Comparison of ENCODE assay signal across 10 cellular contexts in genomic region chr18:79460445-79461300, GRCh38.
DNase-seq lines count a peak whose midpoint lies in the region; ATAC-seq lines count a peak whose summit lies in the region.
"Had no signal": no experiment of that assay in that cellular context is flagged by ENCODE, and none has a peak within 500 bp of the region (broad histone marks: within the 10 kb centered on the region; RNA-seq: fewer than 3 reads in every experiment).

No MANE protein-coding gene starts in this region.

- DNase-seq in mesenchymal stem cell (no peak), HuH-7 (ENCODE audit: low spot score) (no peak), HuH-7.5 (ENCODE audit: low spot score) (no peak), NOMO-1 treated with dmso at 0.1 percent for 144 hours (lab: John Stamatoyannopoulos, UW; ENCODE audit: unreplicated experiment) (no peak), SK-N-DZ (ENCODE audit: low spot score) (no peak)

- H3K18ac ChIP-seq in mesenchymal stem cell (ENCODE audit: low read depth in 1 of 2, low read length in 2 of 2), result peak overlapping the region; percentile 30 to 38

- H3K4me3 ChIP-seq in mesenchymal stem cell (ENCODE audit: insufficient read depth in 1 of 2, low read depth in 1 of 2, low read length in 2 of 2), result peak overlapping the region in 1 of 2 experiments; percentile 1
- H3K4me3 ChIP-seq: pancreas had no signal

- no peak overlapping the region for H2AK5ac ChIP-seq in mesenchymal stem cell (ENCODE audit: low read length, severe bottlenecking)

- peak overlapping the region in 1 of 2 experiments; percentile 24 for H3K4ac ChIP-seq in mesenchymal stem cell (ENCODE audit: low read depth in 1 of 2, low read length in 2 of 2)

- no peak overlapping the region for H4K8ac ChIP-seq in mesenchymal stem cell (ENCODE audit: low read length)

- no peak overlapping the region for H2BK5ac ChIP-seq in mesenchymal stem cell (ENCODE audit: low read depth, low read length, poor library complexity, severe bottlenecking)

- H3K9me3 ChIP-seq in mesenchymal stem cell (ENCODE audit: control insufficient read depth, low read length), result no peaks in the 10 kb centered on the region
- H3K9me3 ChIP-seq: pancreas had no signal

- no peaks in the 10 kb centered on the region for H3K27me3 ChIP-seq in mesenchymal stem cell (ENCODE audit: control insufficient read depth in 1 of 2, insufficient read depth in 1 of 2, low read length in 2 of 2)
- H3K27me3 ChIP-seq: pancreas had no signal

- H2BK120ac ChIP-seq in mesenchymal stem cell (ENCODE audit: low read depth, low read length), result no peak overlapping the region

- H3K79me1 ChIP-seq in mesenchymal stem cell (replicated peaks; ENCODE audit: low read length, poor library complexity, severe bottlenecking), result no peaks in the 10 kb centered on the region

- peaks cover 5 to 10% of the 10 kb centered on the region in 2 experiments for H3K36me3 ChIP-seq in mesenchymal stem cell (ENCODE audit: control insufficient read depth in 1 of 2, insufficient read depth in 2 of 2, low read depth in 1 of 2, low read length in 2 of 2)
- H3K36me3 ChIP-seq: pancreas had no signal

- peak; percentile 82 for ATAC-seq in GM18517 (IDR thresholded peaks at IDR 0.05; ENCODE audit: unreplicated experiment)
- peak; percentile 73 for ATAC-seq in GM21576 (IDR thresholded peaks at IDR 0.05; ENCODE audit: unreplicated experiment)
- peak; percentile 66 for ATAC-seq in HG03571 (IDR thresholded peaks at IDR 0.05; ENCODE audit: unreplicated experiment)
- ATAC-seq: pancreas had no signal

- H3K14ac ChIP-seq in mesenchymal stem cell (ENCODE audit: low read length in 2 of 2), result peak overlapping the region in 1 of 2 experiments; percentile 88

- no peak overlapping the region for H4K91ac ChIP-seq in mesenchymal stem cell (ENCODE audit: low read length)

- H2BK12ac ChIP-seq in mesenchymal stem cell (ENCODE audit: low read length in 2 of 2), result peak overlapping the region in 1 of 2 experiments; percentile 21

- H3K9ac ChIP-seq in mesenchymal stem cell (ENCODE audit: low read length), result no peak overlapping the region

- H2BK15ac ChIP-seq in mesenchymal stem cell (ENCODE audit: low read depth, poor library complexity, severe bottlenecking), result no peak overlapping the region

- no peak overlapping the region for H3K23ac ChIP-seq in mesenchymal stem cell (ENCODE audit: low read length in 2 of 2)

- H3K27ac ChIP-seq in mesenchymal stem cell (ENCODE audit: low read length, poor library complexity, severe bottlenecking), result no peak overlapping the region
- H3K27ac ChIP-seq: HL-60, pancreas had no signal

- WGBS in mesenchymal stem cell, result 86% methylated on average over 31 of the region's 33 CpGs

- no peak overlapping the region for H2AFZ ChIP-seq in mesenchymal stem cell (ENCODE audit: low read depth, low read length)

- H3K4me2 ChIP-seq in mesenchymal stem cell (ENCODE audit: low read length, poor library complexity, severe bottlenecking), result no peak overlapping the region

- peaks cover 33% of the 10 kb centered on the region for H3K4me1 ChIP-seq in mesenchymal stem cell (ENCODE audit: control insufficient read depth, insufficient read depth, low read depth, low read length)
- H3K4me1 ChIP-seq: pancreas had no signal
